10 cellular contexts compared by ENCODE assay signal in the genomic region with DNA sequence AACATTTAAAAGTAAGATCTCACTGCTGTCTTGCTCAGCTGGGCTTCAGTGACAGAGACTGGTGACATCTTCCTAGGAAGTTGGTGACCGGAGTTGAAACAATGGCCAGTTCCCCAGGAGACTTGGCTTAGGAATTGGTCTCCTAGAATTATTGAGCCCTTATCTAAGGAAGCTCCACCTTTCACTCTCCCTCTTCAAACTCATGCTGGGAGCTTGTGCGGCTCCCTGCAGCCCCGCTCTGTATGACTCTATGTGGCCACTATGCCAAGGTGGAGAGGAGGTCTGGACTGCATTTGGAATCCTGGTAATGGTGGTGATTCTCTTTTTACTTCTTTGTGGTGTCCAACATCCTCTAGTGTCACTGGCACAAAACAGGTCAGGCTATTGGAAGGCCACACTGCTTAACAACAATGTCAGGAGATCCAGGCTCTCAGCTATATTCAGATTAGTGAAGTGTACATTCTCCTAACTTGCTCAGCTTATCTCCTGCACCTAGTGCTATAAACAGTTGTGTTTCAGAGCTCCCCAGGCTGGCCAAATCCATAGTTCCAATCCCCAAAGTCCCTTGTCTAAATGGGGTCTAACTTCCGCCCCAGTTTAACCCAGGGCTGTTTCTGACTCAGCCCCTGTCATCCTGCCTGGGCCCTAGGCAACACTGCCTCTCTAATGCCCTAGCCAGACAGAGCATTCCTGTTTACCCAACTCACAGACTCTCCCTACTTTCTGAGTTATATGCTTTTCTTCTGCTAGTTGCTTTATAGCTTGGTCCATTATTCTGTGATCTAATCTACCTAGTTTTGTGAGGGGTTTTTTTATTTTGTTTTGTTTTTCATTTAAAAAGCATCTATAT. TPM values are rescaled to one million over a fixed set of nuclear protein-coding genes. Genes with fewer than 3 reads are reported as not detected.
A peak's percentile ranks its signal among the peaks of the same experiment; 100 is the strongest.
DNase-seq lines count a peak whose midpoint lies in the region; ATAC-seq and TF ChIP-seq lines count a peak whose summit lies in the region.
"Had no signal": no experiment of that assay in that cellular context is flagged by ENCODE, and none has a peak within 500 bp of the region (broad histone marks: within the 10 kb centered on the region; RNA-seq: fewer than 3 reads in every experiment).

No MANE protein-coding gene starts in this region.

- peaks cover 27% of the 10 kb centered on the region for H3F3A ChIP-seq in smooth muscle cell (ENCODE audit: low read depth)

- H3K4me2 ChIP-seq in smooth muscle cell = peak overlapping the region; percentile 75

- H4K20me1 ChIP-seq in smooth muscle cell (ENCODE audit: low read depth) = peaks cover 56% of the 10 kb centered on the region

- peaks cover 26% of the 10 kb centered on the region for H3K36me3 Mint-ChIP-seq in HFFc6 (ENCODE audit: low read depth)

- H3K4me3 Mint-ChIP-seq in HFFc6 = peak overlapping the region; percentile 60
- H3K4me3 Mint-ChIP-seq: neural crest cell had no signal

- peaks cover 77% of the 10 kb centered on the region for H3K79me2 ChIP-seq in smooth muscle cell (ENCODE audit: low read depth)

- H3K27ac Mint-ChIP-seq in HFFc6 = peak overlapping the region; percentile 97

- no peaks in the 10 kb centered on the region for H3K9me3 Mint-ChIP-seq in HFFc6
- H3K9me3 Mint-ChIP-seq: neural crest cell had no signal

- no peaks in the 10 kb centered on the region for H3K27me3 ChIP-seq in smooth muscle cell (ENCODE audit: low read depth)

- intact Hi-C loops in left cardiac atrium (cut with DNase I) = loop anchor here in 1 of 2 donors (5.0 kb wide), 1 partner anchor 42 kb away; no protein-coding TSS in a partner anchor

- ATAC-seq in left cardiac atrium = peak; percentile 65 to 74
- no peak for ATAC-seq in GM21367 (IDR thresholded peaks at IDR 0.05; ENCODE audit: unreplicated experiment)
- ATAC-seq in GM19351 (IDR thresholded peaks at IDR 0.05; ENCODE audit: unreplicated experiment) = no peak

- TF ChIP-seq CTCF in HFFc6 (IDR thresholded peaks at IDR 0.05) (no peak), smooth muscle cell (IDR thresholded peaks at IDR 0.05; ENCODE audit: borderline replicate concordance, insufficient read depth, poor library complexity, severe bottlenecking) (no peak)

- H3K9ac ChIP-seq in smooth muscle cell (ENCODE audit: low read depth) = peak overlapping the region; percentile 86

- H3K4me1 Mint-ChIP-seq in HFFc6 (ENCODE audit: low read depth) = peaks cover 83% of the 10 kb centered on the region

- no peak overlapping the region for H2AFZ ChIP-seq in smooth muscle cell (ENCODE audit: low read depth)

- DNase-seq in HFFc6 (peak; percentile 87), amniotic stem cell (lab: John Stamatoyannopoulos, UW) (peak; percentile 41), left cardiac atrium (no peak), smooth muscle cell (lab: John Stamatoyannopoulos, UW; ENCODE audit: unreplicated experiment) (no peak), NCI-H510A (lab: John Stamatoyannopoulos, UW) (no peak), NCI-H2081 treated with DMSO at 0.1 percent for 48 hours (lab: John Stamatoyannopoulos, UW) (no peak)
- DNase-seq: activated CD4-positive, alpha-beta T cell treated with anti-CD3 and anti-CD28 coated beads, Interleukin-2, amount 50 U/mL, for 1 hour had no signal

- H3K4me3 ChIP-seq in smooth muscle cell = no peak overlapping the region

- H3K27ac ChIP-seq in smooth muscle cell (ENCODE audit: low read depth) = peak overlapping the region; percentile 99

- no peaks in the 10 kb centered on the region for H3K9me3 ChIP-seq in smooth muscle cell (replicated peaks; ENCODE audit: low read depth)

- peaks cover 22% of the 10 kb centered on the region for H3K4me1 ChIP-seq in smooth muscle cell (ENCODE audit: low read depth)

- H3K36me3 ChIP-seq in smooth muscle cell (ENCODE audit: low read depth) = no peaks in the 10 kb centered on the region

- 65% methylated on average over 4 of the region's 4 CpGs for WGBS in smooth muscle cell (ENCODE audit: low lambda C conversion rate)

- H3K27me3 Mint-ChIP-seq in HFFc6 (ENCODE audit: insufficient read depth) = peaks cover 3% of the 10 kb centered on the region

RNA-seq across cellular contexts. Expression of a gene that starts 18.3 kb away (rescaled TPM):
- 100 to 1,000 TPM; 199 to 243 (median 221) TPM for total RNA-seq in HFFc6 (2021; fragmentation: NEBNext Ultra II Directional; extraction: Animal tissue kit (Norgen Biotek cat#: 25700))
- total RNA-seq in left cardiac atrium = 100 to 1,000 TPM in 1 of 2 donors, 10 to 100 TPM in 1; 81.4 to 102 TPM
- 104 and 113 TPM in 2 replicates for total RNA-seq in smooth muscle cell
- polyA plus RNA-seq in smooth muscle cell = 31.1 and 49.3 TPM in 2 replicates

Comparison
In these comparisons a context has a peak if more than half of its experiments do, and no peak if none do; other contexts are left out.
1. DNase-seq: peak in HFFc6 (single experiment) and amniotic stem cell (single experiment); none in left cardiac atrium (single experiment), smooth muscle cell (single experiment), NCI-H510A (single experiment) and NCI-H2081 treated with DMSO at 0.1 percent for 48 hours (single experiment).
2. ATAC-seq: peak in left cardiac atrium (2 of 2); none in GM21367 (single experiment) and GM19351 (single experiment).